8 cellular contexts compared by ENCODE assay signal in genomic region chr17:39928868-39929651, GRCh38. TPM values are rescaled to one million over a fixed set of nuclear protein-coding genes. Genes with fewer than 3 reads are reported as not detected.
DNase-seq lines count a peak whose midpoint lies in the region; ATAC-seq and TF ChIP-seq lines count a peak whose summit lies in the region.

No MANE protein-coding gene starts in this region.

- peak overlapping the region; percentile 96 for H3K4me2 ChIP-seq in SK-N-SH

- TF ChIP-seq CTCF in SK-N-SH (IDR thresholded peaks at IDR 0.05), result no peak

- POLR2A ChIA-PET in activated CD4-positive, alpha-beta T cell treated with anti-CD3 and anti-CD28 coated beads for 36 hours (lab: Charles Lee), result interaction anchor here (0.6 kb wide), 1 partner anchor 13 kb away, joined by 6 read pairs; no protein-coding TSS in a partner anchor
- POLR2A ChIA-PET in SK-N-SH (lab: Yijun Ruan, JAX), result no interaction called here

- CTCF ChIA-PET in activated CD4-positive, alpha-beta T cell treated with anti-CD3 and anti-CD28 coated beads for 36 hours (lab: Charles Lee), result interaction anchor here (0.6 to 1.0 kb wide), 2 partner anchors 26 to 176 kb away, joined by 3 read pairs; no protein-coding TSS in a partner anchor
- CTCF ChIA-PET in SK-N-SH (lab: Yijun Ruan, JAX), result interaction anchor here (1.1 to 1.3 kb wide), 2 partner anchors 10 to 51 kb away, joined by 3 to 4 read pairs; partner anchors contain the start of gene PSMD3

- peaks cover 27% of the 10 kb centered on the region for H3F3A ChIP-seq in SK-N-SH (replicated peaks; ENCODE audit: insufficient read depth)

- peak overlapping the region; percentile 35; the same call in 1 of the 2 replicates for H3K9ac ChIP-seq in SK-N-SH

- peak overlapping the region; percentile 67 for H3K27ac Mint-ChIP-seq in activated CD4-positive, alpha-beta T cell treated with anti-CD3 and anti-CD28 coated beads for 36 hours
- peak overlapping the region; percentile 63 for H3K27ac Mint-ChIP-seq in stimulated activated effector memory CD8-positive, alpha-beta T cell treated with anti-CD3 and anti-CD28 coated beads, Interleukin-12 subunit alpha, Interleukin-12 subunit beta, amount 100 ng/mL, for 72 hours

- H3K4me1 ChIP-seq in SK-N-SH (ENCODE audit: control insufficient read depth in 1 of 2, insufficient read depth in 2 of 2, low read depth in 1 of 2, low read length in 1 of 2), result peaks cover 8 to 32% of the 10 kb centered on the region in 2 experiments; a peak in 3 of 4 replicates

- DNase-seq in activated CD4-positive, alpha-beta T cell treated with anti-CD3 and anti-CD28 coated beads for 36 hours, result no peak
- DNase-seq in activated CD4-positive, alpha-beta T cell treated with anti-CD3 and anti-CD28 coated beads for 4 hours, result no peak
- DNase-seq in SK-N-SH, result no peak
- DNase-seq in fibroblast of the conjunctiva (ENCODE audit: low read depth), result peak; percentile 36
- no peak for DNase-seq in stimulated activated effector memory CD8-positive, alpha-beta T cell treated with anti-CD3 and anti-CD28 coated beads, Interleukin-12 subunit alpha, Interleukin-12 subunit beta, amount 100 ng/mL, for 72 hours (ENCODE audit: low spot score in 2 of 2)
- no peak for DNase-seq in NCI-H187 treated with DMSO at 0.1 percent for 48 hours (lab: John Stamatoyannopoulos, UW)
- no peak for DNase-seq in effector CD8-positive, alpha-beta T cell (lab: John Stamatoyannopoulos, UW)

- peak overlapping the region; percentile 34 to 90; a peak in 3 of 4 replicates for H3K27ac ChIP-seq in SK-N-SH (ENCODE audit: low read depth in 2 of 2, low read length in 1 of 2)

- TF ChIP-seq EP300 in SK-N-SH (IDR thresholded peaks at IDR 0.05; ENCODE audit: borderline replicate concordance in 1 of 2, low read depth in 1 of 2, low read length in 1 of 2), result peak in 1 of 2 experiments; percentile 50; a peak in 1 of 4 replicates

- intact Hi-C loops in activated CD4-positive, alpha-beta T cell treated with anti-CD3 and anti-CD28 coated beads for 36 hours (cut with DNase I, micrococcal nuclease), result loop anchor here (5.0 to 10.0 kb wide), 3 partner anchors 157 to 1936 kb away; partner anchors contain the start of genes FBXL20 (in 1 of the 2) and KLHL11 (in 1 of the 2)

- peaks cover 33% of the 10 kb centered on the region for H4K20me1 ChIP-seq in SK-N-SH (ENCODE audit: insufficient read depth)

- H3K4me3 ChIP-seq in SK-N-SH (ENCODE audit: low read depth in 2 of 2, low read length in 1 of 2), result peak overlapping the region in 1 of 2 experiments; percentile 3; a peak in 2 of 4 replicates

- H3K27me3 ChIP-seq in SK-N-SH (ENCODE audit: insufficient read depth), result no peaks in the 10 kb centered on the region

- H3K36me3 Mint-ChIP-seq in activated CD4-positive, alpha-beta T cell treated with anti-CD3 and anti-CD28 coated beads for 36 hours (ENCODE audit: low read depth), result peaks cover 2% of the 10 kb centered on the region
- H3K36me3 Mint-ChIP-seq in stimulated activated effector memory CD8-positive, alpha-beta T cell treated with anti-CD3 and anti-CD28 coated beads, Interleukin-12 subunit alpha, Interleukin-12 subunit beta, amount 100 ng/mL, for 72 hours, result peaks cover 19% of the 10 kb centered on the region

- peaks cover 41% of the 10 kb centered on the region for H3K4me1 Mint-ChIP-seq in activated CD4-positive, alpha-beta T cell treated with anti-CD3 and anti-CD28 coated beads for 36 hours
- peaks cover 44% of the 10 kb centered on the region for H3K4me1 Mint-ChIP-seq in stimulated activated effector memory CD8-positive, alpha-beta T cell treated with anti-CD3 and anti-CD28 coated beads, Interleukin-12 subunit alpha, Interleukin-12 subunit beta, amount 100 ng/mL, for 72 hours

- peak; percentile 5 for ATAC-seq in activated CD4-positive, alpha-beta T cell treated with anti-CD3 and anti-CD28 coated beads for 36 hours
- ATAC-seq in stimulated activated effector memory CD8-positive, alpha-beta T cell treated with anti-CD3 and anti-CD28 coated beads, Interleukin-12 subunit alpha, Interleukin-12 subunit beta, amount 100 ng/mL, for 72 hours, result peak; percentile 68
- no peak for ATAC-seq in HG03521 (IDR thresholded peaks at IDR 0.05; ENCODE audit: unreplicated experiment)

- TF ChIP-seq RAD21 in SK-N-SH (IDR thresholded peaks at IDR 0.05; ENCODE audit: low read length), result no peak

- H3K27me3 Mint-ChIP-seq in activated CD4-positive, alpha-beta T cell treated with anti-CD3 and anti-CD28 coated beads for 36 hours, result no peaks in the 10 kb centered on the region

- WGBS in SK-N-SH (ENCODE audit: low lambda C conversion rate), result 17% methylated on average over 8 of the region's 8 CpGs

- H3K36me3 ChIP-seq in SK-N-SH (replicated peaks in 1 of 2; ENCODE audit: control insufficient read depth in 1 of 2, insufficient read depth in 2 of 2, low read length in 1 of 2), result peaks cover 0 to 1% of the 10 kb centered on the region in 2 experiments

- H3K79me2 ChIP-seq in SK-N-SH (ENCODE audit: insufficient read depth), result peaks cover 32% of the 10 kb centered on the region

- H3K9me3 ChIP-seq in SK-N-SH, result no peaks in the 10 kb centered on the region

- no peaks in the 10 kb centered on the region for H3K9me2 ChIP-seq in SK-N-SH

- no peak overlapping the region for H2AFZ ChIP-seq in SK-N-SH (ENCODE audit: low read depth)

- no peaks in the 10 kb centered on the region for H3K9me3 Mint-ChIP-seq in activated CD4-positive, alpha-beta T cell treated with anti-CD3 and anti-CD28 coated beads for 36 hours (ENCODE audit: low read depth)
- no peaks in the 10 kb centered on the region for H3K9me3 Mint-ChIP-seq in stimulated activated effector memory CD8-positive, alpha-beta T cell treated with anti-CD3 and anti-CD28 coated beads, Interleukin-12 subunit alpha, Interleukin-12 subunit beta, amount 100 ng/mL, for 72 hours

- no peak overlapping the region for H3K4me3 Mint-ChIP-seq in activated CD4-positive, alpha-beta T cell treated with anti-CD3 and anti-CD28 coated beads for 36 hours
- peak overlapping the region; percentile 79 for H3K4me3 Mint-ChIP-seq in stimulated activated effector memory CD8-positive, alpha-beta T cell treated with anti-CD3 and anti-CD28 coated beads, Interleukin-12 subunit alpha, Interleukin-12 subunit beta, amount 100 ng/mL, for 72 hours

TF ChIP-seq in SK-N-SH, 30 proteins besides CTCF, POLR2A, EP300 and RAD21 (continues in another document):
- TF ChIP-seq RCOR1 (IDR thresholded peaks at IDR 0.05; ENCODE audit: low read length) (no peak), FOXJ3 (CRISPR knock-in tag; IDR thresholded peaks at IDR 0.05) (no peak), CHD2 (IDR thresholded peaks at IDR 0.05; ENCODE audit: low read length, partially characterized antibody) (no peak), ZBTB33 (IDR thresholded peaks at IDR 0.05; ENCODE audit: borderline replicate concordance, low read depth) (no peak), RFX5 (IDR thresholded peaks at IDR 0.05; ENCODE audit: low read length) (no peak), NRF1 (IDR thresholded peaks at IDR 0.05; ENCODE audit: low read depth, low read length) (no peak)

RNA-seq across cellular contexts. Expression of gene LRRC3C, which starts 1.5 kb away (rescaled TPM):
- total RNA-seq in activated CD4-positive, alpha-beta T cell treated with anti-CD3 and anti-CD28 coated beads for 36 hours, result not detected
- polyA plus RNA-seq in SK-N-SH (2012; rRNA removed), result not detected in 2 replicates
- polyA plus RNA-seq in SK-N-SH (2012; cell fraction: cytosol; rRNA removed), result not detected in 2 replicates
- polyA plus RNA-seq in SK-N-SH (2012; cell fraction: nucleus; rRNA removed), result not detected in 2 replicates

RNA-seq across cellular contexts. Expression of gene ORMDL3, which starts 1.7 kb away (rescaled TPM):
- 10 to 100 TPM; 46.8 to 64.9 TPM for total RNA-seq in activated CD4-positive, alpha-beta T cell treated with anti-CD3 and anti-CD28 coated beads for 36 hours
- polyA plus RNA-seq in SK-N-SH (2012; rRNA removed), result 27.8 and 38.5 TPM in 2 replicates
- polyA plus RNA-seq in SK-N-SH (2012; cell fraction: cytosol; rRNA removed), result 28.1 and 30.4 TPM in 2 replicates
- polyA plus RNA-seq in SK-N-SH (2012; cell fraction: nucleus; rRNA removed), result 21.0 and 22.8 TPM in 2 replicates

RNA-seq across cellular contexts. Expression of gene GSDMB, which starts 10.6 kb away (rescaled TPM):
- 10 to 100 TPM; 17.7 to 18.5 TPM for total RNA-seq in activated CD4-positive, alpha-beta T cell treated with anti-CD3 and anti-CD28 coated beads for 36 hours
- 2.4 and 3.6 TPM in 2 replicates for polyA plus RNA-seq in SK-N-SH (2012; rRNA removed)
- polyA plus RNA-seq in SK-N-SH (2012; cell fraction: cytosol; rRNA removed), result 0.43 and 0.53 TPM in 2 replicates
- polyA plus RNA-seq in SK-N-SH (2012; cell fraction: nucleus; rRNA removed), result 20.6 and 25.6 TPM in 2 replicates

RNA-seq across cellular contexts. Expression of gene GSDMA, which starts 33.7 kb away (rescaled TPM):
- total RNA-seq in activated CD4-positive, alpha-beta T cell treated with anti-CD3 and anti-CD28 coated beads for 36 hours, result 1 to 10 TPM in 1 of 2 experiments, under 1 TPM in 1; 0.98 to 1.1 TPM
- polyA plus RNA-seq in SK-N-SH (2012; rRNA removed), result not detected in 2 replicates
- polyA plus RNA-seq in SK-N-SH (2012; cell fraction: cytosol; rRNA removed), result 0.01 and 0.03 TPM in 2 replicates
- polyA plus RNA-seq in SK-N-SH (2012; cell fraction: nucleus; rRNA removed), result not detected in 2 replicates

RNA-seq across cellular contexts. Expression of gene PSMD3, which starts 51.5 kb away (rescaled TPM):
- 100 to 1,000 TPM; 141 to 146 TPM for total RNA-seq in activated CD4-positive, alpha-beta T cell treated with anti-CD3 and anti-CD28 coated beads for 36 hours
- polyA plus RNA-seq in SK-N-SH (2012; rRNA removed), result 87.6 and 104 TPM in 2 replicates
- polyA plus RNA-seq in SK-N-SH (2012; cell fraction: cytosol; rRNA removed), result 57.9 and 80.3 TPM in 2 replicates
- polyA plus RNA-seq in SK-N-SH (2012; cell fraction: nucleus; rRNA removed), result 104 and 122 TPM in 2 replicates
